In the genomic region with DNA sequence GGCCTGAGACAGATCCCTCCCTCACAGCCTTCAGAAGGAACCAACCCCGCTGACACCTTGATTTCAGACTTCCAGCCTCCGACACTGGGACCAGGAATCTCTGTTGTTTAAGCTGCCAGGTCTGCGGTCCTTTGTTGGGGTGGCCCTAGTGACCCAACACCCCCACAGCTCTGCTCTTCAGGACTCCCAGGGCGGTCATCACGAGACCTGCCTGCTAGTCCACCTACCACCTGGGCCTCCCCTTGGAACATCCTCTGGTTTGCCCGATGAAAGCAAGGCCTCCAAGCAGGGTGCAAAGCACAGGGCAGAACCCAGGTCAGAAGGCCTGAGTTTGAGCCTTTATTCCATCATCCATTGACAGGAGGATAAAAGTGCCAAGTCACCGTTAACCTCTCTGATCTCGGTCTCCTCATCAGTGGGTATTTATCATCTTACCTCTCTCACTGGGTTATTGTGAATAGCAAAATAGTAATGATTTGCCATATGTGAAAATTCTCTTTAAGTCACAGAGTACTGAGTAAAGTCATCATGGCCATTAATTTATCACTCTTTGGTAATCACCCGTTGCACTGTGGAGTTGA, we compare ENCODE assay signal across 34 cellular contexts. TPM values are rescaled to one million over a fixed set of nuclear protein-coding genes. Genes with fewer than 3 reads are reported as not detected.
"Had no signal": no experiment of that assay in that cellular context is flagged by ENCODE, and none has a peak within 500 bp of the region (broad histone marks: within the 10 kb centered on the region; RNA-seq: fewer than 3 reads in every experiment).

No MANE protein-coding gene starts in this region.

- H3K4me3 ChIP-seq: esophagus muscularis mucosa, gastrocnemius medialis had no signal

- H3K27me3 ChIP-seq: esophagus muscularis mucosa had no signal

- H3K36me3 ChIP-seq: brain microvascular endothelial cell, gastrocnemius medialis, WERI-Rb-1 had no signal

- H3K4me1 ChIP-seq: esophagus muscularis mucosa, foreskin keratinocyte, gastrocnemius medialis had no signal

- ATAC-seq: activated CD4-positive, CD25-positive, alpha-beta regulatory T cell treated with anti-CD3 and anti-CD28 coated beads, Interleukin-2, amount 50 U/mL, for 24 hours; activated CD8-positive, alpha-beta T cell treated with anti-CD3 and anti-CD28 coated beads for 36 hours; activated T-cell treated with anti-CD3 and anti-CD28 coated beads, Interleukin-2, amount 50 U/mL, for 4 hours; activated T-helper 17 cell treated with anti-CD3 and anti-CD28 coated beads, Interleukin-2, amount 50 U/mL, for 72 hours; effector memory CD8-positive, alpha-beta T cell; foreskin keratinocyte; gastrocnemius medialis; T-helper 17 cell had no signal

- H3K27ac ChIP-seq: brain microvascular endothelial cell, esophagus muscularis mucosa, foreskin keratinocyte, gastrocnemius medialis, WERI-Rb-1 had no signal

- H3K9me3 ChIP-seq: esophagus muscularis mucosa, gastrocnemius medialis had no signal

- DNase-seq: activated B cell treated with CpG ODN at 0.5 μM for 24 hours; activated CD4-positive, alpha-beta T cell treated with anti-CD3 and anti-CD28 coated beads for 48 hours; activated CD4-positive, alpha-beta T cell treated with anti-CD3 and anti-CD28 coated beads, Interleukin-2, amount 50 U/mL, for 1 hour; activated CD4-positive, alpha-beta T cell treated with anti-CD3 and anti-CD28 coated beads, Interleukin-2, amount 50 U/mL, for 48 hours; activated CD8-positive, alpha-beta memory T cell treated with anti-CD3 and anti-CD28 coated beads for 24 hours; activated CD8-positive, alpha-beta T cell treated with anti-CD3 and anti-CD28 coated beads for 36 hours; activated effector memory CD4-positive, alpha-beta T cell treated with Interleukin-2 at 50 U/mL for 16 hours; activated gamma-delta T cell treated with Interleukin-2 at 50 U/mL for 16 hours; activated naive CD4-positive, alpha-beta T cell treated with anti-CD3 and anti-CD28 coated beads, Interleukin-2, amount 50 U/mL, for 16 hours; activated naive CD4-positive, alpha-beta T cell treated with Interleukin-2 at 50 U/mL for 16 hours; activated T-cell treated with anti-CD3 and anti-CD28 coated beads, Interleukin-2, amount 50 U/mL, for 4 hours; amniotic stem cell; anterior cingulate cortex; brain microvascular endothelial cell; caudate nucleus; cortex of kidney; dermis blood vessel endothelial cell; effector CD4-positive, alpha-beta T cell; effector memory CD8-positive, alpha-beta T cell; erythroblast; foreskin keratinocyte; gastrocnemius medialis; glutamatergic neuron; T-helper 1 cell; T-helper 17 cell; T1000; WERI-Rb-1 had no signal

- FAIRE-seq: astrocyte, colon had no signal

RNA-seq across cellular contexts. Expression of gene SMARCD3, which starts 16.9 kb away (rescaled TPM):
- total RNA-seq: activated B cell treated with CpG ODN at 0.5 μM for 24 hours had no signal

RNA-seq across cellular contexts. Expression of gene H2BK1, which starts 55.2 kb away (rescaled TPM):
- total RNA-seq: activated CD8-positive, alpha-beta T cell treated with anti-CD3 and anti-CD28 coated beads for 36 hours; activated T-cell treated with anti-CD3 and anti-CD28 coated beads, Interleukin-2, amount 50 U/mL, for 4 hours; astrocyte; chondrocyte; dermis blood vessel endothelial cell; esophagus muscularis mucosa; foreskin keratinocyte; gastrocnemius medialis had no signal
- polyA plus RNA-seq: adipose tissue, foreskin keratinocyte had no signal
